In the genomic region with DNA sequence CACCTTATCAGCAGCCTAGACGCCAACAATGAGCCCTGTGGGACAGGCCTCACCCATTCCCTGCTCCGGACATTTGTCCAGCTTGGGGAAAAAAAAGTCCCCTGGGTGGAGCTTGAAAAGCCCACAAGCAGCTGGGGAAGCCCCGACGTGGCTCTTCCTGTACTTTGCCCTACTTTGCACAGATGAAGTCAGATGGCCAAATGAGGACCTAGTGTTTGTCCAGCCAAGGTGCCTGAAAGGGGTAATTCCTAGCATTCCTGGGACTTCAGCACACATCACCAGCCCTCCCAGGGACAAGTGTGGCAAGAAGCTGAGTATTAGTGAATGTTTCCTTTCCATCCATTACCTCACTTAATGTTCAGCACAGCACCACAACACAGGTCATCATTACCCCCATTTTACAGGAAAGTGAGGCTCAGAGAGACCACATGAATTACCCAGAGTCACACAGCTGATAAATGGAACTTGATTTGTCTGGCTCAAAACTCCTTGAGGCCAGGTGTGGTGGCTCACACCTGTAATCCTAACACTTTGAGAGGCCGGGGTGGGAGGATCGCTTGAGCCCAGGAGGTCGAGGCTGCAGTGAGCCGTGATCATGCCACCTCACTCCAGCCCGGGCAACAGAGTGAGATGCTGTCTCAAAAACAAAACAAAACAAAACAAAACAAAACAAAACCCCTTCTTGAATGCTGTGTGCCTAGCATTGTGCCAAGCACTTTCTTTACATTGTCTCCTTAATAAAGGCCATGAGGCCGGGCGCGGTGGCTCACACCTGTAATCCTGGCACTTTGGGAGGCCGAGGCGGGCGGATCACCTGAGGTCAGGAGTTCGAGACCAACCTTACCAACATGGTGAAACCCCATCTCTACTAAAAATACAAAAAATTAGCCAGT, we compare ENCODE assay signal across 2 cellular contexts.
TF ChIP-seq lines count a peak whose summit lies in the region.

No MANE protein-coding gene starts in this region.

TF ChIP-seq in IMR-90, 13 proteins besides CTCF, POLR2A, EP300 and RAD21:
- TF ChIP-seq, protein P1, sequence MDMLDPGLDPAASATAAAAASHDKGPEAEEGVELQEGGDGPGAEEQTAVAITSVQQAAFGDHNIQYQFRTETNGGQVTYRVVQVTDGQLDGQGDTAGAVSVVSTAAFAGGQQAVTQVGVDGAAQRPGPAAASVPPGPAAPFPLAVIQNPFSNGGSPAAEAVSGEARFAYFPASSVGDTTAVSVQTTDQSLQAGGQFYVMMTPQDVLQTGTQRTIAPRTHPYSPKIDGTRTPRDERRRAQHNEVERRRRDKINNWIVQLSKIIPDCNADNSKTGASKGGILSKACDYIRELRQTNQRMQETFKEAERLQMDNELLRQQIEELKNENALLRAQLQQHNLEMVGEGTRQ (IDR thresholded peaks at IDR 0.05; ENCODE audit: low read depth, low read length), result no peak

TF ChIP-seq in endothelial cell of umbilical vein, 7 proteins besides CTCF, POLR2A, EP300 and RAD21:
- TF ChIP-seq GATA2 (IDR thresholded peaks at IDR 0.05; ENCODE audit: insufficient read depth, insufficient read length, low read depth, low read length) (no peak), POLR2AphosphoS5 (IDR thresholded peaks at IDR 0.05; ENCODE audit: insufficient read depth, low read depth, low read length) (no peak), JUN (IDR thresholded peaks at IDR 0.05; ENCODE audit: borderline replicate concordance, insufficient read depth, insufficient read length, low read depth) (no peak), FOS (IDR thresholded peaks at IDR 0.05; ENCODE audit: borderline replicate concordance, insufficient read depth, low read length) (no peak), EZH2 (IDR thresholded peaks at IDR 0.05; ENCODE audit: borderline replicate concordance, low read depth, low read length, severe bottlenecking) (no peak), MYC (IDR thresholded peaks at IDR 0.05; ENCODE audit: low read depth, low read length) (no peak)
- TF ChIP-seq, protein P2, sequence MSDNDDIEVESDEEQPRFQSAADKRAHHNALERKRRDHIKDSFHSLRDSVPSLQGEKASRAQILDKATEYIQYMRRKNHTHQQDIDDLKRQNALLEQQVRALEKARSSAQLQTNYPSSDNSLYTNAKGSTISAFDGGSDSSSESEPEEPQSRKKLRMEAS (IDR thresholded peaks at IDR 0.05; ENCODE audit: insufficient read depth, insufficient read length), result no peak
